In genomic region chr9:6673326-6674025, GRCh38 we compare ENCODE assay signal across 25 cellular contexts. TPM values are rescaled to one million over a fixed set of nuclear protein-coding genes. Genes with fewer than 3 reads are reported as not detected.
A peak's percentile ranks its signal among the peaks of the same experiment; 100 is the strongest.
DNase-seq lines count a peak whose midpoint lies in the region; ATAC-seq and TF ChIP-seq lines count a peak whose summit lies in the region.
"Had no signal": no experiment of that assay in that cellular context is flagged by ENCODE, and none has a peak within 500 bp of the region (broad histone marks: within the 10 kb centered on the region; RNA-seq: fewer than 3 reads in every experiment).

No MANE protein-coding gene starts in this region.

- CTCF ChIA-PET in PC-3 (lab: Charles Lee): no interaction called here

- no peak overlapping the region for H2AFZ ChIP-seq in PC-3 (ENCODE audit: low read length)
- H2AFZ ChIP-seq: GM23338, neural progenitor cell had no signal

- no peak overlapping the region for H3K9ac ChIP-seq in BLaER1 treated with 17β-estradiol and CSF1 and Interleukin-3, amounts not matched to agents 10 nM and 100 nM
- no peak overlapping the region for H3K9ac ChIP-seq in PC-3 (ENCODE audit: low read length)
- H3K9ac ChIP-seq: neural progenitor cell had no signal

- peak; percentile 23 for DNase-seq in PC-3
- no peak for DNase-seq in GM10266 (ENCODE audit: extremely low spot score)
- DNase-seq in lower leg skin (ENCODE audit: low spot score in 2 of 2): no peak
- no peak for DNase-seq in NCI-H510A treated with DMSO at 0.1 percent for 48 hours (lab: John Stamatoyannopoulos, UW)
- DNase-seq: ACHN; activated CD4-positive, alpha-beta T cell treated with anti-CD3 and anti-CD28 coated beads for 4 hours; activated gamma-delta T cell treated with Interleukin-2 at 50 U/mL for 16 hours; aorta; CD8-positive, alpha-beta memory T cell; effector memory CD8-positive, alpha-beta T cell; hippocampal formation; kidney; midbrain; NCI-H1092 treated with DMSO at 0.1 percent for 48 hours; NCI-H226; NK-92 treated with Interleukin-12 subunit alpha and Interleukin-12 subunit beta, amount 100 ng/mL, for 24 hours; retina; Right ventricle myocardium superior; T-helper 17 cell had no signal

- H3K27ac ChIP-seq in BLaER1 treated with 17β-estradiol and CSF1 and Interleukin-3, amounts not matched to agents 10 nM and 100 nM: no peak overlapping the region
- H3K27ac ChIP-seq in PC-3 (ENCODE audit: low read length): no peak overlapping the region
- H3K27ac ChIP-seq: neural progenitor cell had no signal

- no peaks in the 10 kb centered on the region for H3K79me2 ChIP-seq in PC-3 (ENCODE audit: low read length)

- no peaks in the 10 kb centered on the region for H3K27me3 ChIP-seq in BLaER1 treated with 17β-estradiol and CSF1 and Interleukin-3, amounts not matched to agents 10 nM and 100 nM
- no peaks in the 10 kb centered on the region for H3K27me3 ChIP-seq in PC-3 (ENCODE audit: low read length)
- H3K27me3 ChIP-seq: neural progenitor cell had no signal

- no peaks in the 10 kb centered on the region for H4K20me1 ChIP-seq in BLaER1 treated with 17β-estradiol and CSF1 and Interleukin-3, amounts not matched to agents 10 nM and 100 nM
- H4K20me1 ChIP-seq in PC-3 (ENCODE audit: low read length): no peaks in the 10 kb centered on the region

- H3K9me3 ChIP-seq in BLaER1 treated with 17β-estradiol and CSF1 and Interleukin-3, amounts not matched to agents 10 nM and 100 nM (replicated peaks in 1 of 11): no peaks in the 10 kb centered on the region; a peak in 1 of 22 replicates
- H3K9me3 ChIP-seq in PC-3 (ENCODE audit: low read length): no peaks in the 10 kb centered on the region

- 77 to 87% methylated on average over 1 of the region's 1 CpG for WGBS in lower leg skin, 2 donors

- intact Hi-C loops in PC-3 (cut with micrococcal nuclease): no loop called here
- intact Hi-C loops in lower leg skin (cut with DNase I; ENCODE audit: low total_unique reads): loop anchor here (5.0 kb wide), 1 partner anchor 671 kb away; no protein-coding TSS in a partner anchor

- peak overlapping the region in 6 of 11 experiments; percentile 4 to 52 (median 38); a peak in 9 of 22 replicates for H3K4me2 ChIP-seq in BLaER1 treated with 17β-estradiol and CSF1 and Interleukin-3, amounts not matched to agents 10 nM and 100 nM
- 0 out of 2 replicates have a peak overlapping the region, but pooled peaks have one; percentile 21 for H3K4me2 ChIP-seq in PC-3 (ENCODE audit: low read length)
- H3K4me2 ChIP-seq: GM23338, neural progenitor cell had no signal

- TF ChIP-seq CTCF in PC-3 (conservative IDR thresholded peaks at IDR 0.05; ENCODE audit: low read depth, low read length) (no peak), GM10266 (IDR thresholded peaks at IDR 0.05; ENCODE audit: control insufficient read depth, insufficient read depth, low read depth, missing control alignments) (no peak), lower leg skin (IDR thresholded peaks at IDR 0.05) (no peak)

- H3K36me3 ChIP-seq in BLaER1 treated with 17β-estradiol and CSF1 and Interleukin-3, amounts not matched to agents 10 nM and 100 nM: no peaks in the 10 kb centered on the region
- H3K36me3 ChIP-seq in PC-3 (ENCODE audit: low read depth, low read length): no peaks in the 10 kb centered on the region
- H3K36me3 ChIP-seq: neural progenitor cell had no signal

- no peaks in the 10 kb centered on the region for H3F3A ChIP-seq in PC-3 (ENCODE audit: low read length, unreplicated experiment)

- H3K4me3 ChIP-seq in BLaER1 treated with 17β-estradiol and CSF1 and Interleukin-3, amounts not matched to agents 10 nM and 100 nM: no peak overlapping the region
- H3K4me3 ChIP-seq in PC-3 (ENCODE audit: low read length) (no peak overlapping the region), lower leg skin (ENCODE audit: low read depth, poor library complexity, severe bottlenecking) (no peak overlapping the region)
- H3K4me3 ChIP-seq: GM23338, neural progenitor cell had no signal

- no peaks in the 10 kb centered on the region for H3K9me2 ChIP-seq in PC-3 (replicated peaks; ENCODE audit: low read length)

- ATAC-seq in GM19328 (IDR thresholded peaks at IDR 0.05; ENCODE audit: unreplicated experiment) (peak; percentile 51), HG02884 (IDR thresholded peaks at IDR 0.05; ENCODE audit: unreplicated experiment) (peak; percentile 60), PC-3 (peak; percentile 87), HG02938 (IDR thresholded peaks at IDR 0.05; ENCODE audit: unreplicated experiment) (no peak)
- ATAC-seq: effector memory CD8-positive, alpha-beta T cell; GM23338; T-helper 17 cell had no signal

- no TSS peak for BruUV-seq in PC-3 (replicated peaks; lab: Mats Ljungman, UMichigan)

- H3K4me1 ChIP-seq in BLaER1 treated with 17β-estradiol and CSF1 and Interleukin-3, amounts not matched to agents 10 nM and 100 nM: peaks cover 0 to 23% (median 14%) of the 10 kb centered on the region in 10 experiments; a peak in 13 of 20 replicates
- peaks cover 8% of the 10 kb centered on the region for H3K4me1 ChIP-seq in PC-3 (ENCODE audit: insufficient read depth, low read length)
- H3K4me1 ChIP-seq: neural progenitor cell had no signal

- POLR2A ChIA-PET in PC-3 (lab: Charles Lee; ENCODE audit: unreplicated experiment): no interaction called here

- TF ChIP-seq POLR2A in lower leg skin (IDR thresholded peaks at IDR 0.05): no peak

RNA-seq across cellular contexts. Expression of gene GLDC, which starts 27.9 kb away (rescaled TPM):
- total RNA-seq in PC-3 (2014; rRNA removed): 5.4 and 8.1 TPM in 2 replicates
- 1 to 10 TPM in 2 of 4 donors, under 1 TPM in 1, not detected in 1; 0.42 to 6.4 (median 4.7) TPM for total RNA-seq in lower leg skin
- total RNA-seq: Right ventricle myocardium superior had no signal
